ENCODE assay signal across 1 cellular context in the genomic region with DNA sequence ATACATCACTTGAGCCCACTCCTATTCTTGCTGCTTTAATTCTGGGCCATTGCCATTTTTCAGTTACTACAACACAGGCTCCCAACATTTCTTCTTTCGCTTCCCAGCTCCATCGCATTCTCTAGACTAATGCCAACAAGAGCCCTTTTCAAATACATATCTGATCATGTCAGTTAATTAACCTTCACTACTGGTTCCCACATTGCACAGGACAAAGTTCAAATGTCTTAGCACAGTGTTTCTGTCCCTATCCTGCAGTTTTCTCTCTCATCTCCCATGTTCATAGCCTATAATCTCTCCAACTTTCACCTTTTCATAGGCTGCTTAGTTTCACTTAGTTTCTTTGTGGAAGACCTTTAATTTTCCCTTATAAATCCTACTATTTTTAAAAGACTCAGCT.
TF ChIP-seq lines count a peak whose summit lies in the region.

No MANE protein-coding gene starts in this region.

TF ChIP-seq in endothelial cell of umbilical vein, 7 proteins besides CTCF, POLR2A, EP300 and RAD21:
- no peak for TF ChIP-seq POLR2AphosphoS5 (IDR thresholded peaks at IDR 0.05; ENCODE audit: insufficient read depth, low read depth, low read length)
- TF ChIP-seq, protein P1, sequence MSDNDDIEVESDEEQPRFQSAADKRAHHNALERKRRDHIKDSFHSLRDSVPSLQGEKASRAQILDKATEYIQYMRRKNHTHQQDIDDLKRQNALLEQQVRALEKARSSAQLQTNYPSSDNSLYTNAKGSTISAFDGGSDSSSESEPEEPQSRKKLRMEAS (IDR thresholded peaks at IDR 0.05; ENCODE audit: insufficient read depth, insufficient read length): no peak
- no peak for TF ChIP-seq JUN (IDR thresholded peaks at IDR 0.05; ENCODE audit: borderline replicate concordance, insufficient read depth, insufficient read length, low read depth)
- no peak for TF ChIP-seq GATA2 (IDR thresholded peaks at IDR 0.05; ENCODE audit: insufficient read depth, insufficient read length, low read depth, low read length)
- no peak for TF ChIP-seq FOS (IDR thresholded peaks at IDR 0.05; ENCODE audit: borderline replicate concordance, insufficient read depth, low read length)
- TF ChIP-seq EZH2 (IDR thresholded peaks at IDR 0.05; ENCODE audit: borderline replicate concordance, low read depth, low read length, severe bottlenecking): no peak
- no peak for TF ChIP-seq MYC (IDR thresholded peaks at IDR 0.05; ENCODE audit: low read depth, low read length)
